In genomic region chr4:144910753-144911152, GRCh38 we compare ENCODE assay signal across 26 cellular contexts.
"Had no signal": no experiment of that assay in that cellular context is flagged by ENCODE, and none has a peak within 500 bp of the region (broad histone marks: within the 10 kb centered on the region; RNA-seq: fewer than 3 reads in every experiment).

No MANE protein-coding gene starts in this region.

- H3K27ac Mint-ChIP-seq: immature natural killer cell; naive thymus-derived CD8-positive, alpha-beta T cell; stimulated activated effector memory CD8-positive, alpha-beta T cell treated with anti-CD3 and anti-CD28 coated beads, Interleukin-12 subunit alpha, Interleukin-12 subunit beta, amount 100 ng/mL, for 72 hours; stimulated activated naive CD8-positive, alpha-beta T cell treated with anti-CD3 and anti-CD28 coated beads, Interleukin-15, Interleukin-2, amounts not matched to agents 100 ng/mL and 50 ng/mL, for 24 hours; type B pancreatic cell had no signal

- DNase-seq: hypothalamus; immature natural killer cell; kidney; left colon; left lung; lower lobe of right lung; mammary epithelial cell; mesenchymal stem cell; naive thymus-derived CD8-positive, alpha-beta T cell; nucleus accumbens; pancreas; retina; right cardiac atrium; small intestine; spleen; stimulated activated CD4-positive, alpha-beta T cell treated with anti-CD3 and anti-CD28 coated beads, Interleukin-4, amount 100 ng/mL, for 24 hours; stimulated activated naive CD4-positive, alpha-beta T cell had no signal

- H3K36me3 Mint-ChIP-seq: immature natural killer cell; naive thymus-derived CD8-positive, alpha-beta T cell; stimulated activated effector memory CD8-positive, alpha-beta T cell treated with anti-CD3 and anti-CD28 coated beads, Interleukin-12 subunit alpha, Interleukin-12 subunit beta, amount 100 ng/mL, for 72 hours; type B pancreatic cell had no signal

- H3K4me3 Mint-ChIP-seq: immature natural killer cell; naive thymus-derived CD8-positive, alpha-beta T cell; nephron; neural crest cell; stimulated activated effector memory CD8-positive, alpha-beta T cell treated with anti-CD3 and anti-CD28 coated beads, Interleukin-12 subunit alpha, Interleukin-12 subunit beta, amount 100 ng/mL, for 72 hours; stimulated activated naive CD8-positive, alpha-beta T cell treated with anti-CD3 and anti-CD28 coated beads, Interleukin-15, Interleukin-2, amounts not matched to agents 100 ng/mL and 50 ng/mL, for 24 hours; type B pancreatic cell had no signal

- H3K4me1 Mint-ChIP-seq: immature natural killer cell; naive thymus-derived CD8-positive, alpha-beta T cell; neural crest cell; stimulated activated effector memory CD8-positive, alpha-beta T cell treated with anti-CD3 and anti-CD28 coated beads, Interleukin-12 subunit alpha, Interleukin-12 subunit beta, amount 100 ng/mL, for 72 hours had no signal

- H3K27ac ChIP-seq: left lung, lower lobe of right lung, pancreas, prostate gland, spleen, tibial nerve, vagina had no signal

- H3K4me1 ChIP-seq: left lung, lower lobe of right lung, pancreas, prostate gland, spleen, vagina had no signal

- H3K27me3 Mint-ChIP-seq: stimulated activated naive CD8-positive, alpha-beta T cell treated with anti-CD3 and anti-CD28 coated beads, Interleukin-15, Interleukin-2, amounts not matched to agents 100 ng/mL and 50 ng/mL, for 24 hours; type B pancreatic cell had no signal

- ATAC-seq: left colon; left lung; lower lobe of right lung; naive thymus-derived CD8-positive, alpha-beta T cell; pancreas; right cardiac atrium; sciatic nerve; stimulated activated effector memory CD8-positive, alpha-beta T cell treated with anti-CD3 and anti-CD28 coated beads, Interleukin-12 subunit alpha, Interleukin-12 subunit beta, amount 100 ng/mL, for 72 hours had no signal

- H3K4me3 ChIP-seq: left lung, lower lobe of right lung, pancreas, prostate gland, spleen, tibial nerve, vagina had no signal

- H3K36me3 ChIP-seq: left lung, lower lobe of right lung, pancreas, prostate gland, spleen, tibial nerve, vagina had no signal

- H3K27me3 ChIP-seq: left lung, pancreas, spleen, tibial nerve, vagina had no signal

- H3K9me3 Mint-ChIP-seq: nephron; stimulated activated naive CD8-positive, alpha-beta T cell treated with anti-CD3 and anti-CD28 coated beads, Interleukin-15, Interleukin-2, amounts not matched to agents 100 ng/mL and 50 ng/mL, for 24 hours; type B pancreatic cell had no signal

- H3K9me3 ChIP-seq: left lung, lower lobe of right lung, pancreas, prostate gland, spleen, tibial nerve, vagina had no signal
